In the genomic region with DNA sequence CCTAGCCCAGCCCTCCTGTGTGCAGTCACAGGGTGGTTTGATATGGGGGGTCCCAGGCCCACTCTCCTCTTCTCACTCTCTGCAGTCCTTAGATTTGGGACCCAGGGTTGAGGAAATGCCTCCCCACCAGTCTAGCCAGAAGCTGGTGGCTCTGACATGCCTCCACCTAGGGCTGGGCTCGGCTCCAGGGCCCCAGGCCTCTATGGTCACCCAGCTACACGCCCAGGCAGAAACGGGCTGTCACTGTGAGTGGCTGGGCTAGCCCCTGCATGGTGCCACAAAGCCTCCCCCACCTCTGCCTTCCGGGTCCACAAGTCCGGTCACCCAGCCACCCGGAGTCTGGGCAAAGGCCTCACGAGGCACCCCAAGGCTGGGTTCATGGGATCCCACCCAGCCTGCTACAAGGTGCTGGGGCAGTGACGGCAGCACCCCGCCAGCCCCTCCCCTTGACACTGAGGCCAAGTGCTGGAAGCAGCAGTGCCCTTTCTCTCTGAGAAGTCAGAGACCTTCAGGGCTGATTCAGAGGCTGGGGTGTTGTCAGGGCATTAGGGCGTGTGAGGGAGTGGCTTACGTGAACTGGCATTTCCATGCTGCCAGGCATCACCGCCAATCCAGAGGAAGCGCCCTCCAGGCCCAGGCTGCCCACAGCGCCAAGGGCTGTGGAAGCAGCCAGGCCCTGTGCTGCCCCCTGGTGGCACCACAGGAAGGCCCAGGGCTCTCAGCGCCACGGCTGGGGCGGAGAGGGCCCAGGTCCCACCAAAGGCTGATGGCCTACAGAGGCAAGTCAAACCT, we compare ENCODE assay signal across 8 cellular contexts. TPM values are rescaled to one million over a fixed set of nuclear protein-coding genes. Genes with fewer than 3 reads are reported as not detected.
DNase-seq lines count a peak whose midpoint lies in the region; ATAC-seq and TF ChIP-seq lines count a peak whose summit lies in the region.

No MANE protein-coding gene starts in this region.

- H3F3A ChIP-seq in PC-9 (ENCODE audit: insufficient read depth, low read depth) = peaks cover 42% of the 10 kb centered on the region

- H3K36me3 ChIP-seq in PC-9 (ENCODE audit: low read depth) (peaks cover 4% of the 10 kb centered on the region; the same call in 1 of the 2 replicates), mucosa of stomach (ENCODE audit: control insufficient read depth, insufficient read depth, low read length) (no peaks in the 10 kb centered on the region)

- H3K9me2 ChIP-seq in PC-9 (ENCODE audit: insufficient read depth) = no peaks in the 10 kb centered on the region

- H3K27ac ChIP-seq in PC-9 = peak overlapping the region; percentile 83

- H3K9me3 Mint-ChIP-seq in IgD-negative memory B cell = no peaks in the 10 kb centered on the region
- no peaks in the 10 kb centered on the region for H3K9me3 Mint-ChIP-seq in activated T-cell treated with anti-CD3 and anti-CD28 coated beads, Interleukin-2, amount 50 U/mL, for 24 hours

- peaks cover 33% of the 10 kb centered on the region for H3K79me2 ChIP-seq in PC-9 (ENCODE audit: low read depth)

- peaks cover 23 to 28% (median 28%) of the 10 kb centered on the region in 3 donors for H3K4me1 Mint-ChIP-seq in IgD-negative memory B cell
- peaks cover 54% of the 10 kb centered on the region for H3K4me1 Mint-ChIP-seq in activated T-cell treated with anti-CD3 and anti-CD28 coated beads, Interleukin-2, amount 50 U/mL, for 24 hours (ENCODE audit: low read depth)

- H3K27ac Mint-ChIP-seq in IgD-negative memory B cell = peak overlapping the region; percentile 93 to 98 (median 98)
- H3K27ac Mint-ChIP-seq in activated T-cell treated with anti-CD3 and anti-CD28 coated beads, Interleukin-2, amount 50 U/mL, for 24 hours = peak overlapping the region; percentile 97

- H3K4me1 ChIP-seq in PC-9 (replicated peaks; ENCODE audit: insufficient read depth) = peaks cover 36% of the 10 kb centered on the region
- peaks cover 40% of the 10 kb centered on the region for H3K4me1 ChIP-seq in mucosa of stomach (ENCODE audit: control insufficient read depth, insufficient read depth, low read length)

- H2AFZ ChIP-seq in PC-9 = no peak overlapping the region; the same call in 1 of the 2 replicates

- ATAC-seq in GM19395 (IDR thresholded peaks at IDR 0.05; ENCODE audit: unreplicated experiment) = no peak

- H3K4me3 ChIP-seq in PC-9 (peak overlapping the region; percentile 97), mucosa of stomach (ENCODE audit: low read length) (peak overlapping the region; percentile 61)

- peak; percentile 28 for TF ChIP-seq POLR2A in erythroblast (IDR thresholded peaks at IDR 0.05; ENCODE audit: low read length)

- peak; percentile 98 for TF ChIP-seq CTCF in PC-9 (conservative IDR thresholded peaks at IDR 0.05)

- DNase-seq in GF-D8 (lab: John Stamatoyannopoulos, UW) = peak; percentile 80
- peak; percentile 98 to 99 for DNase-seq in PC-9
- DNase-seq in activated T-cell treated with anti-CD3 and anti-CD28 coated beads, Interleukin-2, amount 50 U/mL, for 24 hours = peak; percentile 92
- peak; percentile 85 to 91 for DNase-seq in erythroblast (lab: John Stamatoyannopoulos, UW)
- peak; percentile 85 for DNase-seq in stimulated activated CD8-positive, alpha-beta memory T cell treated with anti-CD3 and anti-CD28 coated beads, Interleukin-4, amount 100 ng/mL, for 24 hours (ENCODE audit: low read depth)

- intact Hi-C loops in PC-9 (cut with micrococcal nuclease; ENCODE audit: unreplicated experiment) = loop anchor here (1.0 to 5.0 kb wide), 9 partner anchors 23 to 160 kb away; a partner anchor contains a TSS

- H3K9ac ChIP-seq in mucosa of stomach (ENCODE audit: low read length) = peak overlapping the region; percentile 87

- no peaks in the 10 kb centered on the region for H3K27me3 Mint-ChIP-seq in IgD-negative memory B cell
- no peaks in the 10 kb centered on the region for H3K27me3 Mint-ChIP-seq in activated T-cell treated with anti-CD3 and anti-CD28 coated beads, Interleukin-2, amount 50 U/mL, for 24 hours

- CTCF ChIA-PET in PC-9 (lab: Charles Lee) = interaction anchor here (0.5 to 0.9 kb wide), 4 partner anchors 85 to 869 kb away, joined by 3 to 5 read pairs (median 4); a partner anchor contains a TSS

- H3K36me3 Mint-ChIP-seq in IgD-negative memory B cell = peaks cover 5% of the 10 kb centered on the region
- peaks cover 51% of the 10 kb centered on the region for H3K36me3 Mint-ChIP-seq in activated T-cell treated with anti-CD3 and anti-CD28 coated beads, Interleukin-2, amount 50 U/mL, for 24 hours (ENCODE audit: low read depth)

- H3K27me3 ChIP-seq in PC-9 (ENCODE audit: insufficient read depth, low read depth) (no peaks in the 10 kb centered on the region), mucosa of stomach (ENCODE audit: control insufficient read depth, insufficient read depth, low read length) (no peaks in the 10 kb centered on the region)

- POLR2A ChIA-PET in PC-9 (lab: Charles Lee; ENCODE audit: unreplicated experiment) = interaction anchor here (0.6 to 0.8 kb wide), 3 partner anchors 26 to 160 kb away, joined by 3 to 4 read pairs (median 3); no protein-coding TSS in a partner anchor

- peak overlapping the region; percentile 84 to 98 (median 92) for H3K4me3 Mint-ChIP-seq in IgD-negative memory B cell
- H3K4me3 Mint-ChIP-seq in activated T-cell treated with anti-CD3 and anti-CD28 coated beads, Interleukin-2, amount 50 U/mL, for 24 hours = peak overlapping the region; percentile 91

- H3K4me2 ChIP-seq in PC-9 = peak overlapping the region; percentile 97

- H3K9me3 ChIP-seq in PC-9 (ENCODE audit: insufficient read depth, low read depth) = no peaks in the 10 kb centered on the region
- no peaks in the 10 kb centered on the region for H3K9me3 ChIP-seq in mucosa of stomach (ENCODE audit: control insufficient read depth, low read length)

- peaks cover 3% of the 10 kb centered on the region; the same call in 1 of the 2 replicates for H4K20me1 ChIP-seq in PC-9 (ENCODE audit: insufficient read depth)

- BruUV-seq in PC-9 (replicated peaks; lab: Mats Ljungman, UMichigan) = TSS peak; percentile 37

RNA-seq across cellular contexts. Expression of a gene that starts 0.6 kb away (rescaled TPM):
- 40.6 TPM for polyA plus RNA-seq in IgD-negative memory B cell
- 84.0 and 116 TPM in 2 replicates for total RNA-seq in PC-9 (2021)

RNA-seq across cellular contexts. Expression of a gene that starts 2.2 kb away (rescaled TPM):
- polyA plus RNA-seq in IgD-negative memory B cell = 133 TPM
- total RNA-seq in PC-9 (2021) = 80.0 and 89.3 TPM in 2 replicates

RNA-seq across cellular contexts. Expression of a gene that starts 17.4 kb away (rescaled TPM):
- polyA plus RNA-seq in IgD-negative memory B cell = not detected
- total RNA-seq in PC-9 (2021) = not detected in 2 replicates

RNA-seq across cellular contexts. Expression of a gene that starts 23.0 kb away (rescaled TPM):
- 158 TPM for polyA plus RNA-seq in IgD-negative memory B cell
- 95.3 and 125 TPM in 2 replicates for total RNA-seq in PC-9 (2021)

RNA-seq across cellular contexts. Expression of a gene that starts 36.8 kb away (rescaled TPM):
- 272 TPM for polyA plus RNA-seq in IgD-negative memory B cell
- total RNA-seq in PC-9 (2021) = 85.7 and 125 TPM in 2 replicates
